In the genomic region with DNA sequence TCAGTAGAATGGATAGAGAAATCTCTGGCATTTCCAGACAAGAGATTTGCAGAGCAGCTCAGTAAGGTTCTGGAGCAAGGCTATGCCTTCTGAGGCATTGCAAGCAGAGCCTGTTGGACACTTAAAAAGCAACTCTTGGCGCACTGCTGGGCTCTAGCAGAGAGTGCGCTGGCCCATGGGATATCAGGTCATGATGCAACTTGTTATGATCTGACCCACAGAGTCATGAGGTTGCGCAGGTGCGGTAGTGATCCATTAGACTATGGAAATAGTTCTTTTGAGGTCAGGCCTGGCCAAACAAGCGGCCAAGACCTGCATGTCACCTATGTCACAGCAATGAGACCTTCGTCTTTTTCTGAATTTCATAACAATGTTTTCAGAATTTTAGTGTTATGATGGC, we compare ENCODE assay signal across 3 cellular contexts.
TF ChIP-seq lines count a peak whose summit lies in the region.

No MANE protein-coding gene starts in this region.

TF ChIP-seq in SK-N-SH, 30 proteins besides CTCF, POLR2A, EP300 and RAD21:
- TF ChIP-seq, protein P1, sequence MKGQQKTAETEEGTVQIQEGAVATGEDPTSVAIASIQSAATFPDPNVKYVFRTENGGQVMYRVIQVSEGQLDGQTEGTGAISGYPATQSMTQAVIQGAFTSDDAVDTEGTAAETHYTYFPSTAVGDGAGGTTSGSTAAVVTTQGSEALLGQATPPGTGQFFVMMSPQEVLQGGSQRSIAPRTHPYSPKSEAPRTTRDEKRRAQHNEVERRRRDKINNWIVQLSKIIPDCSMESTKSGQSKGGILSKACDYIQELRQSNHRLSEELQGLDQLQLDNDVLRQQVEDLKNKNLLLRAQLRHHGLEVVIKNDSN (IDR thresholded peaks at IDR 0.05; ENCODE audit: borderline replicate concordance, low read depth): no peak
- TF ChIP-seq GABPA (IDR thresholded peaks at IDR 0.05; ENCODE audit: low read depth) (no peak), TEAD4 (IDR thresholded peaks at IDR 0.05; ENCODE audit: borderline replicate concordance, insufficient read depth) (no peak), RCOR1 (IDR thresholded peaks at IDR 0.05; ENCODE audit: low read length) (no peak), FOXM1 (IDR thresholded peaks at IDR 0.05; ENCODE audit: low read depth) (no peak)

TF ChIP-seq in SK-N-SH treated with all-trans-retinoic acid at 6 μM for 48 hours, 23 proteins besides CTCF, POLR2A, EP300 and RAD21 (continued from another document):
- TF ChIP-seq, protein P2, sequence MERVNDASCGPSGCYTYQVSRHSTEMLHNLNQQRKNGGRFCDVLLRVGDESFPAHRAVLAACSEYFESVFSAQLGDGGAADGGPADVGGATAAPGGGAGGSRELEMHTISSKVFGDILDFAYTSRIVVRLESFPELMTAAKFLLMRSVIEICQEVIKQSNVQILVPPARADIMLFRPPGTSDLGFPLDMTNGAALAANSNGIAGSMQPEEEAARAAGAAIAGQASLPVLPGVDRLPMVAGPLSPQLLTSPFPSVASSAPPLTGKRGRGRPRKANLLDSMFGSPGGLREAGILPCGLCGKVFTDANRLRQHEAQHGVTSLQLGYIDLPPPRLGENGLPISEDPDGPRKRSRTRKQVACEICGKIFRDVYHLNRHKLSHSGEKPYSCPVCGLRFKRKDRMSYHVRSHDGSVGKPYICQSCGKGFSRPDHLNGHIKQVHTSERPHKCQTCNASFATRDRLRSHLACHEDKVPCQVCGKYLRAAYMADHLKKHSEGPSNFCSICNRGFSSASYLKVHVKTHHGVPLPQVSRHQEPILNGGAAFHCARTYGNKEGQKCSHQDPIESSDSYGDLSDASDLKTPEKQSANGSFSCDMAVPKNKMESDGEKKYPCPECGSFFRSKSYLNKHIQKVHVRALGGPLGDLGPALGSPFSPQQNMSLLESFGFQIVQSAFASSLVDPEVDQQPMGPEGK (CRISPR knock-in tag; IDR thresholded peaks at IDR 0.05; ENCODE audit: borderline replicate concordance): no peak
- TF ChIP-seq ZC3H10 (CRISPR knock-in tag; IDR thresholded peaks at IDR 0.05) (no peak), ZNF70 (CRISPR knock-in tag; IDR thresholded peaks at IDR 0.05) (no peak)
TF ChIP-seq in SK-N-SH treated with all-trans-retinoic acid at 6 μM for 48 hours: peak in this region for 0.

TF ChIP-seq in K562, 482 proteins besides CTCF, POLR2A, EP300 and RAD21 (continued from another document):
- TF ChIP-seq, protein P3, sequence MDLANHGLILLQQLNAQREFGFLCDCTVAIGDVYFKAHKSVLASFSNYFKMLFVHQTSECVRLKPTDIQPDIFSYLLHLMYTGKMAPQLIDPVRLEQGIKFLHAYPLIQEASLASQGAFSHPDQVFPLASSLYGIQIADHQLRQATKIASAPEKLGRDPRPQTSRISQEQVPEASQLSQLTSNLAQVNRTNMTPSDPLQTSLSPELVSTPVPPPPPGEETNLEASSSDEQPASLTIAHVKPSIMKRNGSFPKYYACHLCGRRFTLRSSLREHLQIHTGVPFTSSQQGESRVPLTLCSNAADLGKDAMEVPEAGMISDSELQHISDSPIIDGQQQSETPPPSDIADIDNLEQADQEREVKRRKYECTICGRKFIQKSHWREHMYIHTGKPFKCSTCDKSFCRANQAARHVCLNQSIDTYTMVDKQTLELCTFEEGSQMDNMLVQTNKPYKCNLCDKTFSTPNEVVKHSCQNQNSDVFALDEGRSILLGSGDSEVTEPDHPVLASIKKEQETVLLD (IDR thresholded peaks at IDR 0.05): no peak
- TF ChIP-seq XRCC4 (IDR thresholded peaks at IDR 0.05; ENCODE audit: extremely low read depth, insufficient read depth, insufficient read length) (no peak), NRF1 (conservative IDR thresholded peaks at IDR 0.05 in 1 of 2, IDR thresholded peaks at IDR 0.05 in 1 of 2) (peak; percentile 38; a peak in 2 of 4 replicates), OTX1 (CRISPR knock-in tag; IDR thresholded peaks at IDR 0.05) (no peak)
